In the genomic region with DNA sequence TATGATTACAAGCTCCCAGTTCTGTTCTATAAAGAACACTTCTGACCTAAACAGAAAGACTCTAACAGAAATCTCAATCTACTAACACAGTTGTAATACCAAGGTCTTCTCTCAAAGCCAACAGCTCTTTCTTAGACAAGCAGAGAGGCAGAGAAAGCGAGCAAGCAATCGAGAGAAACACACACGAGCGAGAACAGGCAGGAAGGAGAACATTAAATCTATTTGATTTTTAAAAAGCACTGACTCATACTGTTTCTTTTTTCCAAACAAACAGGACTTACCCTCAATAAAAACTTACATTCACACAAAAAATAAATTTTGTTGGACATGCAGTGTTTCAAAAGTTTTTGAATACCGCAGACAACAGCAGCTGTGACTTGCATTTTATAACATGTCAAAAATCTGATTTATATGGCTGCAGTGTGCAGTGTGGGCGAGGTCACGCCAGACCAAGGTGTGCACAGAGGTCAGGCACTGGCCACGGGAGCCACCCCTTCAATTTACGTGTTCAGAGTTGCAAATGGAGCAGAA, we compare ENCODE assay signal across 9 cellular contexts. TPM values are rescaled to one million over a fixed set of nuclear protein-coding genes. Genes with fewer than 3 reads are reported as not detected.
A peak's percentile ranks its signal among the peaks of the same experiment; 100 is the strongest.
DNase-seq lines count a peak whose midpoint lies in the region; ATAC-seq and TF ChIP-seq lines count a peak whose summit lies in the region.
"Had no signal": no experiment of that assay in that cellular context is flagged by ENCODE, and none has a peak within 500 bp of the region (broad histone marks: within the 10 kb centered on the region; RNA-seq: fewer than 3 reads in every experiment).

A gene with protein sequence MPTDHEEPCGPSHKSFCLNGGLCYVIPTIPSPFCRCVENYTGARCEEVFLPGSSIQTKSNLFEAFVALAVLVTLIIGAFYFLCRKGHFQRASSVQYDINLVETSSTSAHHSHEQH (minus strand): TSS at position 404 of the 531 bp plus-strand sequence. CDS start 1,194 bp downstream, outside the sequence.

- no peaks in the 10 kb centered on the region for H4K20me1 ChIP-seq in osteoblast (ENCODE audit: insufficient read depth, low read length)

- peak within 1 kb of the TSS; percentile 73 for H2AFZ ChIP-seq in osteoblast (ENCODE audit: low read length)

- peaks cover 7% of the 10 kb centered on the region for H3K4me1 ChIP-seq in osteoblast (ENCODE audit: insufficient read depth, low read length)

- intact Hi-C loops in dorsolateral prefrontal cortex (cut with DNase I), result no loop called here

- H3K79me2 ChIP-seq in osteoblast (ENCODE audit: insufficient read depth, low read length), result no peaks in the 10 kb centered on the region

- H3K4me3 ChIP-seq in GM06990 (replicated peaks; ENCODE audit: low read depth, low read length) (peak within 1 kb of the TSS; percentile 33), dorsolateral prefrontal cortex (no peak within 1 kb of the TSS), osteoblast (ENCODE audit: insufficient read depth, low read length) (peak within 1 kb of the TSS; percentile 46)

- H3K36me3 ChIP-seq in GM06990 (ENCODE audit: control insufficient read depth, insufficient read depth, low read length) (no peaks in the 10 kb centered on the region), osteoblast (ENCODE audit: insufficient read depth, low read length) (no peaks in the 10 kb centered on the region)

- TF ChIP-seq CTCF in GM06990 (IDR thresholded peaks at IDR 0.05; ENCODE audit: insufficient read depth, low read length, poor library complexity, severe bottlenecking) (no peak), dorsolateral prefrontal cortex (IDR thresholded peaks at IDR 0.05 in 54 of 56, conservative IDR thresholded peaks at IDR 0.05 in 2 of 56; ENCODE audit: low read depth in 1 of 56, partially characterized antibody in 56 of 56) (no peak), osteoblast (IDR thresholded peaks at IDR 0.05; ENCODE audit: extremely low read depth, low read depth, low read length) (no peak)

- no peaks in the 10 kb centered on the region for H3K9me3 ChIP-seq in osteoblast (ENCODE audit: low read depth, low read length)

- DNase-seq in GM06990 (ENCODE audit: extremely low read depth, insufficient read length), result peak; percentile 5
- peak; percentile 58 for DNase-seq in NAMALWA (ENCODE audit: low spot score)
- no peak for DNase-seq in dorsolateral prefrontal cortex
- DNase-seq in osteoblast (ENCODE audit: insufficient read length, low spot score, missing footprints), result peak; percentile 50
- DNase-seq in RKO (ENCODE audit: low spot score), result no peak
- DNase-seq in NCI-H1092 treated with DMSO at 0.1 percent for 48 hours (lab: John Stamatoyannopoulos, UW), result no peak
- DNase-seq in activated CD4-positive, CD25-positive, alpha-beta regulatory T cell treated with anti-CD3 and anti-CD28 coated beads, Interleukin-2, amount 50 U/mL, for 72 hours, result no peak
- DNase-seq: activated gamma-delta T cell had no signal

- H3K4me2 ChIP-seq in osteoblast (ENCODE audit: insufficient read depth, low read length), result peak within 1 kb of the TSS; percentile 76

- H3K27ac ChIP-seq in dorsolateral prefrontal cortex, result no peak within 1 kb of the TSS
- no peak within 1 kb of the TSS for H3K27ac ChIP-seq in osteoblast (ENCODE audit: low read depth, low read length)

- ATAC-seq in GM18858 (IDR thresholded peaks at IDR 0.05; ENCODE audit: unreplicated experiment), result no peak

- no peaks in the 10 kb centered on the region for H3K27me3 ChIP-seq in GM06990 (replicated peaks; ENCODE audit: control insufficient read depth, insufficient read depth, low read length)
- no peaks in the 10 kb centered on the region for H3K27me3 ChIP-seq in dorsolateral prefrontal cortex
- peaks cover 11% of the 10 kb centered on the region for H3K27me3 ChIP-seq in osteoblast (ENCODE audit: insufficient read depth, low read length)

RNA-seq across cellular contexts. Expression of the gene that starts here (rescaled TPM):
- total RNA-seq in dorsolateral prefrontal cortex, result 10 to 100 TPM in 80 of 120 experiments, 1 to 10 TPM in 40; 3.3 to 29.4 (median 12.2) TPM
- not detected in 2 replicates for total RNA-seq in osteoblast

Comparison
In these comparisons a context has a peak if more than half of its experiments do, and no peak if none do; other contexts are left out.
1. Peak in DNase-seq, H3K4me3 ChIP-seq and H3K4me2 ChIP-seq in osteoblast; RNA of the gene not detected or under 1 TPM.
2. DNase-seq: peak in GM06990 (single experiment) and NAMALWA (single experiment); none in dorsolateral prefrontal cortex (0 of 10), RKO (single experiment), NCI-H1092 treated with DMSO at 0.1 percent for 48 hours (single experiment) and activated CD4-positive, CD25-positive, alpha-beta regulatory T cell treated with anti-CD3 and anti-CD28 coated beads, Interleukin-2, amount 50 U/mL, for 72 hours (single experiment).